Comparison of ENCODE assay signal across 8 cellular contexts in genomic region chr14:104985675-104986486, GRCh38. TPM values are rescaled to one million over a fixed set of nuclear protein-coding genes. Genes with fewer than 3 reads are reported as not detected.
DNase-seq lines count a peak whose midpoint lies in the region; ATAC-seq and TF ChIP-seq lines count a peak whose summit lies in the region.

Gene CLBA1 (plus strand): TSS chr14:104985788. CDS start chr14:104986432, 644 bp downstream.

- no peaks in the 10 kb centered on the region for H3K36me3 ChIP-seq in hepatocyte (replicated peaks; ENCODE audit: insufficient read depth, low read depth)
- H3K36me3 ChIP-seq in vagina = no peaks in the 10 kb centered on the region

- peak within 1 kb of the TSS; percentile 83 for H2AFZ ChIP-seq in hepatocyte

- H3K27me3 ChIP-seq in hepatocyte (no peaks in the 10 kb centered on the region), vagina (no peaks in the 10 kb centered on the region)

- peak within 1 kb of the TSS; percentile 98 for H3K4me2 ChIP-seq in hepatocyte

- DNase-seq in GM12865 (ENCODE audit: low read depth) (peak; percentile 93), NCI-H1092 (lab: John Stamatoyannopoulos, UW) (peak; percentile 87), T-helper 1 cell (peak; percentile 80 to 92 (median 83)), anterior cingulate cortex (lab: John Stamatoyannopoulos, UW) (peak in 55 of 58 donors; percentile 35 to 92 (median 80)), hepatocyte (ENCODE audit: low spot score) (peak; percentile 97), renal cortical epithelial cell (ENCODE audit: low read depth) (peak; percentile 69), vagina (ENCODE audit: extremely low spot score in 2 of 2) (no peak)

- no peaks in the 10 kb centered on the region for H3K9me2 ChIP-seq in hepatocyte (replicated peaks; ENCODE audit: insufficient read depth)

- H3K4me1 ChIP-seq in hepatocyte (ENCODE audit: insufficient read depth) = peaks cover 7% of the 10 kb centered on the region
- H3K4me1 ChIP-seq in vagina = peaks cover 20% of the 10 kb centered on the region

- peak in 1 of 2 donors; percentile 18 for TF ChIP-seq POLR2A in vagina (IDR thresholded peaks at IDR 0.05)

- ATAC-seq in HG02588 (IDR thresholded peaks at IDR 0.05; ENCODE audit: unreplicated experiment) = peak; percentile 90

- H4K20me1 ChIP-seq in hepatocyte (ENCODE audit: insufficient read depth, poor library complexity, severe bottlenecking) = no peaks in the 10 kb centered on the region

- H3K4me3 ChIP-seq in GM12865 (ENCODE audit: low read depth, low read length) (peak within 1 kb of the TSS; percentile 69), hepatocyte (peak within 1 kb of the TSS; percentile 82), vagina (peak within 1 kb of the TSS; percentile 75 to 84)

- no peak for TF ChIP-seq CTCF in GM12865 (IDR thresholded peaks at IDR 0.05; ENCODE audit: insufficient read depth, low read depth, low read length, missing control alignments)
- no peak for TF ChIP-seq CTCF in hepatocyte (IDR thresholded peaks at IDR 0.05; ENCODE audit: poor library complexity)
- no peak for TF ChIP-seq CTCF in vagina (IDR thresholded peaks at IDR 0.05)

- peak within 1 kb of the TSS; percentile 80 for H3K27ac ChIP-seq in hepatocyte
- H3K27ac ChIP-seq in vagina = peak within 1 kb of the TSS; percentile 68

- 7% methylated on average over 62 of the region's 77 CpGs for WGBS in hepatocyte (ENCODE audit: low lambda C conversion rate, missing lambda C conversion rate)

- H3K79me2 ChIP-seq in hepatocyte = peaks cover 4% of the 10 kb centered on the region

- intact Hi-C loops in vagina (cut with DNase I) = loop anchor here (10.0 kb wide), 1 partner anchor 191 kb away; the partner anchor contains the start of gene AKT1

- no peaks in the 10 kb centered on the region for H3K9me3 ChIP-seq in hepatocyte (ENCODE audit: low read depth)
- no peaks in the 10 kb centered on the region for H3K9me3 ChIP-seq in vagina

RNA-seq across cellular contexts. Expression of gene CLBA1, which starts in this region (rescaled TPM):
- total RNA-seq in hepatocyte (4.5 and 6.4 TPM in 2 replicates), renal cortical epithelial cell (8.7 and 17.8 TPM in 2 replicates), vagina (4.7 TPM)
- polyA plus RNA-seq in hepatocyte = 5.1 and 9.3 TPM in 2 replicates

Comparison
In these comparisons a context has a peak if more than half of its experiments do, and no peak if none do; other contexts are left out.
1. DNase-seq: peak in GM12865 (single experiment), NCI-H1092 (single experiment), T-helper 1 cell (5 of 5), anterior cingulate cortex (55 of 58), hepatocyte (single experiment) and renal cortical epithelial cell (single experiment); none in vagina (0 of 2).
2. Peak in every context shown above with its lines, with median percentiles within 50 percentile points of each other: H3K4me3 ChIP-seq.